ENCODE assay signal across 31 cellular contexts in the genomic region with DNA sequence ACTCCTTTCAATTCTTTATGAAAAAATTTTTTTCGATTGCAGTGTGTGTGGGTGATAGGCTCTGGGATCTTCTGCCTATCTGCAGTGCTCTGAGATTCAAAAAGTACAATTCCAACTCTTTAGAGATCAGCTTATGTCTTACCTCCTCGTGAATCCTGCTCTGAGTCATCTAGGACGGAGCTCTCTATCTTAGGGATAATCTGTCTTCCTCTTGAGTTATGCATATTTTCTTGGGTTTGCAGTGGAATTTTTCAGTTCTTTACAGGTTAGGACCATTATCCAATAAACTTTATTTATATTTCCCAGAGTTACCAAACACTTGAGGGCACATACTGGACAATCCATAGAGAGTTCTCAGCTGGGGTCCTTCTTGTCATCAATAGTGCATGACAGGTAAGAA.
"Had no signal": no experiment of that assay in that cellular context is flagged by ENCODE, and none has a peak within 500 bp of the region (broad histone marks: within the 10 kb centered on the region; RNA-seq: fewer than 3 reads in every experiment).

No MANE protein-coding gene starts in this region.

- DNase-seq: activated effector memory CD4-positive, alpha-beta T cell treated with anti-CD3 and anti-CD28 coated beads, Interleukin-2, amount 50 U/mL, for 16 hours; activated effector memory CD4-positive, alpha-beta T cell treated with Interleukin-2 at 50 U/mL for 16 hours; activated gamma-delta T cell; activated gamma-delta T cell treated with Interleukin-2 at 50 U/mL for 16 hours; activated naive CD4-positive, alpha-beta T cell; activated naive CD4-positive, alpha-beta T cell treated with anti-CD3 and anti-CD28 coated beads for 36 hours; activated naive CD4-positive, alpha-beta T cell treated with anti-CD3 and anti-CD28 coated beads, Interleukin-2, amount 10 ng/mL, durations not matched to agents 7 days and 5 days; activated naive CD4-positive, alpha-beta T cell treated with anti-CD3 and anti-CD28 coated beads, Interleukin-2, amount 50 U/mL, for 16 hours; activated naive CD4-positive, alpha-beta T cell treated with Interleukin-2 at 50 U/mL for 16 hours; activated naive CD8-positive, alpha-beta T cell treated with anti-CD3 and anti-CD28 coated beads for 36 hours; activated naive CD8-positive, alpha-beta T cell treated with anti-CD3 and anti-CD28 coated beads, Interleukin-2, amount 10 ng/mL, durations not matched to agents 7 days and 5 days; activated naive CD8-positive, alpha-beta T cell treated with anti-CD3 and anti-CD28 coated beads, Interleukin-2, amount 50 U/mL, for 24 hours; activated T-cell treated with anti-CD3 and anti-CD28 coated beads, Interleukin-2, amount 50 U/mL, for 1 hour; activated T-cell treated with anti-CD3 and anti-CD28 coated beads, Interleukin-2, amount 50 U/mL, for 24 hours; activated T-cell treated with anti-CD3 and anti-CD28 coated beads, Interleukin-2, amount 50 U/mL, for 4 hours; activated T-cell treated with anti-CD3 and anti-CD28 coated beads, Interleukin-2, amount 50 U/mL, for 48 hours; activated T-cell treated with anti-CD3 and anti-CD28 coated beads, Interleukin-2, amount 50 U/mL, for 72 hours; adrenal gland; amniotic stem cell; amygdala; anterior cingulate cortex; aorta; body of pancreas; brain microvascular endothelial cell; central memory CD4-positive, alpha-beta T cell; cerebellar nuclear complex had no signal

- ATAC-seq: activated naive CD4-positive, alpha-beta T cell treated with anti-CD3 and anti-CD28 coated beads, Interleukin-2, amount 50 U/mL, for 72 hours; activated naive CD8-positive, alpha-beta T cell treated with anti-CD3 and anti-CD28 coated beads, Interleukin-2, amount 50 U/mL, for 24 hours; activated T-cell treated with anti-CD3 and anti-CD28 coated beads, Interleukin-2, amount 50 U/mL, for 4 hours; activated T-cell treated with anti-CD3 and anti-CD28 coated beads, Interleukin-2, amount 50 U/mL, for 72 hours; activated T-helper 17 cell treated with anti-CD3 and anti-CD28 coated beads, Interleukin-2, amount 50 U/mL, for 72 hours; body of pancreas had no signal

- H3K4me1 ChIP-seq: adrenal gland, ascending aorta, body of pancreas, breast epithelium had no signal

- H3K36me3 ChIP-seq: adrenal gland, ascending aorta, brain microvascular endothelial cell, breast epithelium, cardiac muscle cell had no signal

- H3K9me3 ChIP-seq: adrenal gland, ascending aorta, body of pancreas, breast epithelium had no signal

- H3K27ac ChIP-seq: adrenal gland, ascending aorta, body of pancreas, brain microvascular endothelial cell, breast epithelium, cardiac muscle cell had no signal

- H3K4me3 ChIP-seq: adrenal gland, ascending aorta, body of pancreas, breast epithelium, cardiac muscle cell had no signal

- H3K27me3 ChIP-seq: adrenal gland, ascending aorta, body of pancreas, brain microvascular endothelial cell, breast epithelium, cardiac muscle cell had no signal
